In genomic region chr2:66443977-66444855, GRCh38 we compare ENCODE assay signal across 9 cellular contexts. TPM values are rescaled to one million over a fixed set of nuclear protein-coding genes. Genes with fewer than 3 reads are reported as not detected.
DNase-seq lines count a peak whose midpoint lies in the region; ATAC-seq and TF ChIP-seq lines count a peak whose summit lies in the region.
"Had no signal": no experiment of that assay in that cellular context is flagged by ENCODE, and none has a peak within 500 bp of the region (broad histone marks: within the 10 kb centered on the region; RNA-seq: fewer than 3 reads in every experiment).

No MANE protein-coding gene starts in this region.

- H3K36me3 ChIP-seq in fibroblast of lung (ENCODE audit: control insufficient read depth, insufficient read depth, low read length) (peaks cover 13% of the 10 kb centered on the region), muscle layer of duodenum (ENCODE audit: control insufficient read depth in 1 of 2, insufficient read depth in 2 of 2, low read length in 2 of 2) (peaks cover 0 to 5% of the 10 kb centered on the region in 2 donors), urinary bladder (ENCODE audit: insufficient read depth) (no peaks in the 10 kb centered on the region)

- peak; percentile 61 for DNase-seq in NOMO-1 treated with DMSO at 0.1 percent for 48 hours (lab: John Stamatoyannopoulos, UW; ENCODE audit: unreplicated experiment)
- peak in 1 of 2 donors; percentile 93 for DNase-seq in fibroblast of lung (ENCODE audit: low read depth in 2 of 2)
- DNase-seq in activated T-cell treated with anti-CD3 and anti-CD28 coated beads for 4 hours: no peak

- peaks cover 100% of the 10 kb centered on the region for H3K79me2 ChIP-seq in fibroblast of lung (ENCODE audit: control insufficient read depth, insufficient read depth, low read length)

- peak overlapping the region; percentile 59 to 100 (median 74) for H3K4me3 ChIP-seq in fibroblast of lung (replicated peaks in 1 of 4; ENCODE audit: control extremely low read depth in 1 of 4, insufficient read depth in 1 of 4, low read depth in 3 of 4, low read length in 4 of 4)
- H3K4me3 ChIP-seq in muscle layer of duodenum (ENCODE audit: low read depth in 1 of 2, low read length in 2 of 2): peak overlapping the region; percentile 62 to 93
- peak overlapping the region; percentile 47 for H3K4me3 ChIP-seq in urinary bladder (ENCODE audit: low read depth, low read length)

- H3K27ac ChIP-seq in fibroblast of lung (ENCODE audit: insufficient read depth, low read length) (peak overlapping the region; percentile 97), muscle layer of duodenum (ENCODE audit: low read length) (peak overlapping the region; percentile 88), urinary bladder (ENCODE audit: low read depth) (peak overlapping the region; percentile 87)

- TF ChIP-seq CTCF in fibroblast of lung (conservative IDR thresholded peaks at IDR 0.05 in 1 of 2, IDR thresholded peaks at IDR 0.05 in 1 of 2; ENCODE audit: low read depth in 1 of 2, low read length in 2 of 2): no peak

- peaks cover 3% of the 10 kb centered on the region for H3K4me1 ChIP-seq in fibroblast of lung (ENCODE audit: control insufficient read depth, extremely low read depth, insufficient read depth, low read length)
- no peaks in the 10 kb centered on the region for H3K4me1 ChIP-seq in muscle layer of duodenum (ENCODE audit: control insufficient read depth in 1 of 2, insufficient read depth in 2 of 2, low read length in 2 of 2)
- no peaks in the 10 kb centered on the region for H3K4me1 ChIP-seq in urinary bladder (ENCODE audit: insufficient read depth)

- H3K4me2 ChIP-seq in fibroblast of lung (ENCODE audit: extremely low read depth, insufficient read depth, low read length): peak overlapping the region; percentile 95

- peak overlapping the region; percentile 64 for H3K9ac ChIP-seq in fibroblast of lung (ENCODE audit: insufficient read depth, low read length)

- H2AFZ ChIP-seq in fibroblast of lung (ENCODE audit: low read length): no peak overlapping the region

- 20% methylated on average over 32 of the region's 32 CpGs for WGBS in urinary bladder

- H3K27me3 ChIP-seq in fibroblast of lung (ENCODE audit: control insufficient read depth, insufficient read depth, low read length) (no peaks in the 10 kb centered on the region), muscle layer of duodenum (ENCODE audit: low read depth, low read length) (no peaks in the 10 kb centered on the region)

- H3K9me3 ChIP-seq in fibroblast of lung (ENCODE audit: control insufficient read depth, insufficient read depth, low read depth, low read length) (no peaks in the 10 kb centered on the region), muscle layer of duodenum (ENCODE audit: control insufficient read depth in 1 of 2, low read length in 2 of 2) (no peaks in the 10 kb centered on the region)

- H4K20me1 ChIP-seq in fibroblast of lung (ENCODE audit: control insufficient read depth, extremely low read depth, insufficient read depth, low read length): no peaks in the 10 kb centered on the region

- ATAC-seq in GM19397 (IDR thresholded peaks at IDR 0.05; ENCODE audit: unreplicated experiment) (no peak), GM21390 (IDR thresholded peaks at IDR 0.05; ENCODE audit: unreplicated experiment) (no peak)
- ATAC-seq: activated T-helper 17 cell treated with anti-CD3 and anti-CD28 coated beads, Interleukin-2, amount 50 U/mL, for 72 hours had no signal

RNA-seq across cellular contexts. Expression of gene MEIS1, which starts 9.3 kb away (rescaled TPM):
- total RNA-seq in fibroblast of lung: 119 and 139 TPM in 2 replicates
- 48.3 and 51.6 TPM in 2 replicates for polyA plus RNA-seq in fibroblast of lung
- polyA plus RNA-seq in fibroblast of lung (2012): 43.2 and 44.1 TPM in 2 replicates
- 62.6 and 69.9 TPM in 2 replicates for polyA minus RNA-seq in fibroblast of lung (ENCODE audit: low replicate concordance)
- 213 TPM for total RNA-seq in urinary bladder
- polyA plus RNA-seq in urinary bladder: 46.5 TPM
- total RNA-seq: activated T-helper 17 cell treated with anti-CD3 and anti-CD28 coated beads, Interleukin-2, amount 50 U/mL, for 72 hours; T-helper 2 cell treated with Interferon-gamma antibody and Interleukin-4, amounts not matched to agents 100 ng/mL and 5 ng/mL, for 36 hours had no signal
